ENCODE assay signal across 8 cellular contexts in the genomic region with DNA sequence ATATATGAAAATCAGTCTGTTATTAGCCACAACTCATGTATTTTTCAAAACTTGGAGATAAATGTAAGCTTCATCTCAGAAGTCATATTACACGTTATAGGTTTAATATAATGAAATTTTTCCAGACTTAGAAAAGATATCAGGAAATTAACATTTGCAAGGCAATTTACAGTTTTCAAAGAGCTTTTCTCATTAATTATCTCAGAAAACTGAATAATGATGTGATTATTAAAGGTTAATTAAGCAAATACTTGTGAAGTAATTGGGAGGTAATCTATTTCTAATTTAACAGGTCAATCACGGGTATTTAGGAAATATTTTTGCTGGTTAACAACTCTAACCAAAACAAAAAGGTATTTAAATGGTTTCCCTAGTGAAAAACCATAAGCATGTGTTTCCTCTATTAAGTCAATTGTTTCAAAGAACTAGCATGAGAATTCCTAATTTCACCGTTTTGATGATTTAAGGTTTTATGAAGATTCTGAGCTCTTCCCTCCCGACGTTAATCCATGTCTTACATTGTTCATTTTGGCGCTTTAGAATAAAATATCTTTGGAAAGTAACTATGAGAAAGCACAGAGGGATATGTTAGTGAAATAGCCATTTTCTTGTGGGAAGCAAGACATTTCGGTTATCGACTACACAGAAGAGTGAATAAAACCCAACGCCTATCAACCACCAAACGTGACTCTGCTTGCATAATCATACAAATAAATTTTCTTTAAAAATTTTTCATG. TPM values are rescaled to one million over a fixed set of nuclear protein-coding genes. Genes with fewer than 3 reads are reported as not detected.
DNase-seq lines count a peak whose midpoint lies in the region; ATAC-seq and TF ChIP-seq lines count a peak whose summit lies in the region.

No MANE protein-coding gene starts in this region.

- DNase-seq in effector memory CD8-positive, alpha-beta T cell, result no peak
- no peak for DNase-seq in neural crest cell (ENCODE audit: low read depth, low spot score)
- no peak for DNase-seq in activated gamma-delta T cell treated with Interleukin-2 at 50 U/mL for 16 hours
- DNase-seq in GM13977 (ENCODE audit: low spot score), result no peak

- no peaks in the 10 kb centered on the region for H3K9me2 ChIP-seq in OCI-LY1 (ENCODE audit: low read depth, low read length)

- in situ Hi-C loops in GM13977 (cut with MboI; ENCODE audit: low pct_unique_long_range_greater_than_20kb, low sequenced_read_pairs, unreplicated experiment), result no loop called here

- H3K27me3 ChIP-seq in BLaER1 treated with 17β-estradiol and CSF1 and Interleukin-3, amounts not matched to agents 10 nM and 100 nM, result peaks cover 11 to 26% (median 21%) of the 10 kb centered on the region in 11 experiments; a peak in 20 of 22 replicates
- H3K27me3 ChIP-seq in OCI-LY1 (ENCODE audit: insufficient read depth, low read length), result no peaks in the 10 kb centered on the region

- H3K27ac Mint-ChIP-seq in effector memory CD8-positive, alpha-beta T cell, result peak overlapping the region; percentile 70 to 77
- no peak overlapping the region for H3K27ac Mint-ChIP-seq in neural crest cell (ENCODE audit: unreplicated experiment)

- H3F3A ChIP-seq in OCI-LY1 (ENCODE audit: insufficient read depth, low read length), result no peaks in the 10 kb centered on the region

- peak overlapping the region in 3 of 11 experiments; percentile 68 to 83 (median 80); a peak in 4 of 22 replicates for H3K27ac ChIP-seq in BLaER1 treated with 17β-estradiol and CSF1 and Interleukin-3, amounts not matched to agents 10 nM and 100 nM
- no peak overlapping the region for H3K27ac ChIP-seq in OCI-LY1 (ENCODE audit: low read depth, low read length, poor library complexity, severe bottlenecking)

- ATAC-seq in effector memory CD8-positive, alpha-beta T cell (replicated peaks), result no peak
- ATAC-seq in GM18520 (IDR thresholded peaks at IDR 0.05; ENCODE audit: unreplicated experiment) (no peak), GM18867 (IDR thresholded peaks at IDR 0.05; ENCODE audit: unreplicated experiment) (no peak)

- H2AFZ ChIP-seq in OCI-LY1 (ENCODE audit: low read length), result no peak overlapping the region

- peak overlapping the region; percentile 71 to 90 (median 83); a peak in 18 of 22 replicates for H3K9ac ChIP-seq in BLaER1 treated with 17β-estradiol and CSF1 and Interleukin-3, amounts not matched to agents 10 nM and 100 nM
- no peak overlapping the region; the same call in 1 of the 2 replicates for H3K9ac ChIP-seq in OCI-LY1 (ENCODE audit: low read length)

- peak overlapping the region; percentile 80 to 97 (median 93); a peak in 21 of 22 replicates for H3K4me2 ChIP-seq in BLaER1 treated with 17β-estradiol and CSF1 and Interleukin-3, amounts not matched to agents 10 nM and 100 nM
- H3K4me2 ChIP-seq in OCI-LY1 (ENCODE audit: low read length), result peak overlapping the region; percentile 90; the same call in 1 of the 2 replicates

- H3K36me3 ChIP-seq in BLaER1 treated with 17β-estradiol and CSF1 and Interleukin-3, amounts not matched to agents 10 nM and 100 nM, result no peaks in the 10 kb centered on the region
- H3K36me3 ChIP-seq in OCI-LY1 (ENCODE audit: insufficient read depth, low read length), result no peaks in the 10 kb centered on the region

- H3K36me3 Mint-ChIP-seq in effector memory CD8-positive, alpha-beta T cell (ENCODE audit: insufficient read depth), result peaks cover 4% of the 10 kb centered on the region
- H3K36me3 Mint-ChIP-seq in neural crest cell (ENCODE audit: low read depth), result no peaks in the 10 kb centered on the region

- peak overlapping the region; percentile 76 to 86 for H3K4me3 Mint-ChIP-seq in effector memory CD8-positive, alpha-beta T cell
- H3K4me3 Mint-ChIP-seq in neural crest cell, result peak overlapping the region; percentile 90

- no peak for TF ChIP-seq CTCF in OCI-LY1 (IDR thresholded peaks at IDR 0.05; ENCODE audit: low read length)
- peak; percentile 3 for TF ChIP-seq CTCF in neural crest cell (conservative IDR thresholded peaks at IDR 0.05)
- TF ChIP-seq CTCF in GM13977 (IDR thresholded peaks at IDR 0.05; ENCODE audit: extremely low read depth, insufficient read depth, missing control alignments), result no peak

- peak overlapping the region; percentile 79 to 98 (median 89) for H3K4me3 ChIP-seq in BLaER1 treated with 17β-estradiol and CSF1 and Interleukin-3, amounts not matched to agents 10 nM and 100 nM
- no peak overlapping the region for H3K4me3 ChIP-seq in OCI-LY1 (ENCODE audit: low read depth, low read length, poor library complexity, severe bottlenecking)

- H3K79me2 ChIP-seq in OCI-LY1 (ENCODE audit: insufficient read depth, low read length), result no peaks in the 10 kb centered on the region

- H3K9me3 Mint-ChIP-seq in effector memory CD8-positive, alpha-beta T cell, result no peaks in the 10 kb centered on the region
- no peaks in the 10 kb centered on the region for H3K9me3 Mint-ChIP-seq in neural crest cell

- H3K4me1 Mint-ChIP-seq in effector memory CD8-positive, alpha-beta T cell (ENCODE audit: low read depth in 2 of 2), result peaks cover 5 to 11% of the 10 kb centered on the region in 2 donors
- peaks cover 35% of the 10 kb centered on the region for H3K4me1 Mint-ChIP-seq in neural crest cell

- peaks cover 7 to 25% (median 13%) of the 10 kb centered on the region in 10 experiments; a peak in 19 of 20 replicates for H3K4me1 ChIP-seq in BLaER1 treated with 17β-estradiol and CSF1 and Interleukin-3, amounts not matched to agents 10 nM and 100 nM
- H3K4me1 ChIP-seq in OCI-LY1 (ENCODE audit: insufficient read depth, low read length, severe bottlenecking), result peaks cover 8% of the 10 kb centered on the region

- no peaks in the 10 kb centered on the region for H3K9me3 ChIP-seq in BLaER1 treated with 17β-estradiol and CSF1 and Interleukin-3, amounts not matched to agents 10 nM and 100 nM (replicated peaks in 1 of 11)
- H3K9me3 ChIP-seq in OCI-LY1 (ENCODE audit: low read length), result no peaks in the 10 kb centered on the region

- peaks cover 0 to 7% (median 0%) of the 10 kb centered on the region in 11 experiments; a peak in 2 of 22 replicates for H4K20me1 ChIP-seq in BLaER1 treated with 17β-estradiol and CSF1 and Interleukin-3, amounts not matched to agents 10 nM and 100 nM
- no peaks in the 10 kb centered on the region for H4K20me1 ChIP-seq in OCI-LY1 (ENCODE audit: insufficient read depth, low read length)

- peaks cover 0 to 6% of the 10 kb centered on the region in 2 donors for H3K27me3 Mint-ChIP-seq in effector memory CD8-positive, alpha-beta T cell
- no peaks in the 10 kb centered on the region for H3K27me3 Mint-ChIP-seq in neural crest cell (ENCODE audit: low read depth)

RNA-seq across cellular contexts. Expression of a gene that starts 1.5 kb away (rescaled TPM):
- total RNA-seq in neural crest cell, result 75.6 and 80.1 TPM in 2 replicates
